1 cellular context compared by ENCODE assay signal in the genomic region with DNA sequence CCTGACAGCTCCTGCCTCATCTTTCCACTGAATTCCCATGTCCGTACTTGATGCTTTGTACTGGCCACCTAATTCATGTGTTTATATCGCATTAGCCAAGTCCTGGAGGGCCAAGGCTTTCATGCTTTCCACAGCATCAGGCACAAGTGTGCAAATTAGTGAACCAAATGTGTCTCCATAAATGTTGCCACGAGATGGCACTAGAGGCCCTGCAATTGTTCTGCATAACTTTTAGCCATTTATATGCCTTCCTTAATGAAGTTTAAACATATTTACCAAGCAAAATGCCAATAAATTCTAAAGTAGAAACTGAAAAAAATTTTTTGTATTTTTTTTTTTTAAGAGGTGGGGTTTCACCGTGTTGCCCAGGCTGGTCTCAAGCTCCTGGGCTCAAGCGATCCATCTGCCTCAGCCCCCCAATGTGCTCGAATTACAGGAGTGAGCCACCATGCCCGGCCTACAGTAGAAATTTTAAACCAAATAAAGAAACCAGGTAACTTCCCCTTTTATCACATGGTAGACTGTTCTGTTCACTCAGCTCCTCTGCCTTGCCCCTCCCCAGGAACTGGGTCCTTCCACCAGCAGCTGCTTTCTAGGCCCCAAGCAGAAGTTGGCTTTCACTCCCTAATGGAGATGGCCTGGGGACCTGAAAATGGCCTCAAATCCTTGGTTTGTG.
TF ChIP-seq lines count a peak whose summit lies in the region.

No MANE protein-coding gene starts in this region.

TF ChIP-seq in endothelial cell of umbilical vein, 7 proteins besides CTCF, POLR2A, EP300 and RAD21 (continued from another document):
- TF ChIP-seq GATA2 (IDR thresholded peaks at IDR 0.05; ENCODE audit: insufficient read depth, insufficient read length, low read depth, low read length) (no peak), MAX (IDR thresholded peaks at IDR 0.05; ENCODE audit: insufficient read depth, insufficient read length) (no peak)
